1 cellular context compared by ENCODE assay signal in genomic region chr5:75336625-75337336, GRCh38.
TF ChIP-seq lines count a peak whose summit lies in the region.

HMGCR (plus strand) TSS chr5:75337220; CDS start chr5:75342606, 5,386 bp downstream.

TF ChIP-seq in H1, 55 proteins besides CTCF, POLR2A, EP300 and RAD21 (continued from another document):
- TF ChIP-seq ATF2 (IDR thresholded peaks at IDR 0.05; ENCODE audit: low read length) (no peak), TBP (IDR thresholded peaks at IDR 0.05; ENCODE audit: low read depth, low read length) (peak; percentile 85), SAP30 (IDR thresholded peaks at IDR 0.05; ENCODE audit: insufficient read depth, insufficient replicate concordance, low read length) (no peak), PHF8 (conservative IDR thresholded peaks at IDR 0.05; ENCODE audit: low read depth, low read length) (peak; percentile 50; the same call in 1 of the 2 replicates), YY1 (IDR thresholded peaks at IDR 0.05; ENCODE audit: low read depth, low read length) (peak; percentile 76; the same call in 1 of the 2 replicates), TAF7 (optimal IDR thresholded peaks at IDR 0.05; ENCODE audit: borderline replicate concordance, low read depth, low read length) (peak; percentile 81), MAFK (IDR thresholded peaks at IDR 0.05; ENCODE audit: low read depth, low read length) (0 out of 2 replicates have a peak, but pooled peaks have one; percentile 30), KDM4A (IDR thresholded peaks at IDR 0.05; ENCODE audit: low read depth, low read length, severe bottlenecking) (peak; percentile 20), CREB1 (IDR thresholded peaks at IDR 0.05) (peak; percentile 89), E2F6 (IDR thresholded peaks at IDR 0.05) (peak; percentile 89), TAF1 (IDR thresholded peaks at IDR 0.05; ENCODE audit: low read depth, low read length) (peak; percentile 92), USF2 (IDR thresholded peaks at IDR 0.05; ENCODE audit: low read length) (0 out of 2 replicates have a peak, but pooled peaks have one; percentile 12), TEAD4 (IDR thresholded peaks at IDR 0.05; ENCODE audit: low read depth, low read length) (0 out of 2 replicates have a peak, but pooled peaks have one; percentile 23), SP1 (IDR thresholded peaks at IDR 0.05; ENCODE audit: low read depth, low read length) (peak; percentile 90), BRCA1 (IDR thresholded peaks at IDR 0.05; ENCODE audit: low read depth, low read length) (0 out of 2 replicates have a peak, but pooled peaks have one; percentile 24), CHD2 (IDR thresholded peaks at IDR 0.05; ENCODE audit: low read length) (peak; percentile 58), NANOG (IDR thresholded peaks at IDR 0.05; ENCODE audit: insufficient read depth, low read depth, low read length, poor library complexity, severe bottlenecking) (no peak), ASH2L (IDR thresholded peaks at IDR 0.05; ENCODE audit: low read length) (peak; percentile 96)
